In the genomic region with DNA sequence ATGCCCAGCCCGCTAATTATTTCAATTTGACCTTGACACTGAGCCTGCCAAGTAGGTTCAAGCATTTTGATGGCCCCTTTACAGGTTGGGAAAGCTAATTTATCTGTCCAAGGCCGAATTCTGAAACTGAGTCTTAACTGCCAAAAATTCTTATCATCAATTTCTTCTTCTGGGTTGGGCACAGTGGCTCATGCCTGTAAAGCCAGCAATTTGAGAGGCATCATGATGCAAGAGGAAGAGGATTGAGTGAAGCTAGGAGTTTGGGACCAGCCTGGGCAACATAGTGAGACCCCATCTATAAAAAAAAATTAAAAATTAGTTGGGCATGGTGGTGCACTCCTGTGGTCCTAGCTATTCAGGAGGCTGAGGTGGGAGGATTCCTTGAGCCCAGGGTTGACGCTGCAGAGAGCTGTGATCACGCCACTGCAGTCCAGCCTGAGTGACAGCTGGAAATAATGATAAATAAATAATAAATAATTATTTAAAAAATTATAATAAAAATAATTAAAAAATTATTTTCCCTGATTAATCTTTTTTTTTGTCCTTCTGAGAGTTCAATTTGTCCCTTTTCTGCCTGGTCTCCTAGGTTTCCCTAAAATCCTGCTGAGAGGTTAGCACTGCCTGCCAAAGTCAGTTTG, we compare ENCODE assay signal across 10 cellular contexts. TPM values are rescaled to one million over a fixed set of nuclear protein-coding genes. Genes with fewer than 3 reads are reported as not detected.
DNase-seq lines count a peak whose midpoint lies in the region; ATAC-seq and TF ChIP-seq lines count a peak whose summit lies in the region.
"Had no signal": no experiment of that assay in that cellular context is flagged by ENCODE, and none has a peak within 500 bp of the region (broad histone marks: within the 10 kb centered on the region; RNA-seq: fewer than 3 reads in every experiment).

No MANE protein-coding gene starts in this region.

- H2BK5ac ChIP-seq in trophoblast cell (ENCODE audit: low read depth, low read length, poor library complexity): peak overlapping the region; percentile 98

- H3K4me1 ChIP-seq in GM23248 (ENCODE audit: insufficient read depth) (peaks cover 47% of the 10 kb centered on the region), esophagus squamous epithelium (peaks cover 44 to 83% (median 69%) of the 10 kb centered on the region in 3 donors), trophoblast cell (ENCODE audit: control insufficient read depth in 1 of 2, insufficient read depth in 2 of 2, low read length in 2 of 2) (peaks cover 14% of the 10 kb centered on the region in 2 experiments)

- peak overlapping the region; percentile 100 for H2BK12ac ChIP-seq in trophoblast cell (ENCODE audit: low read length)

- peak overlapping the region; percentile 95 for H2AK5ac ChIP-seq in trophoblast cell (ENCODE audit: low read length)

- peak overlapping the region; percentile 97 for H4K91ac ChIP-seq in trophoblast cell (ENCODE audit: low read depth, low read length)

- peak overlapping the region; percentile 96 for H3K14ac ChIP-seq in trophoblast cell (ENCODE audit: low read length)

- H3K9ac ChIP-seq in GM23248 (peak overlapping the region; percentile 96), SK-N-MC (ENCODE audit: insufficient read length) (peak overlapping the region; percentile 98), trophoblast cell (ENCODE audit: low read length) (no peak overlapping the region)

- ATAC-seq in GM18867 (IDR thresholded peaks at IDR 0.05; ENCODE audit: unreplicated experiment): no peak

- TF ChIP-seq CTCF in esophagus squamous epithelium (IDR thresholded peaks at IDR 0.05): no peak

- H3K23ac ChIP-seq in trophoblast cell (ENCODE audit: low read length): no peak overlapping the region

- no peak overlapping the region for H4K12ac ChIP-seq in trophoblast cell (ENCODE audit: low read depth, low read length)

- H3K79me2 ChIP-seq in GM23248 (ENCODE audit: insufficient read depth) (peaks cover 16% of the 10 kb centered on the region), trophoblast cell (ENCODE audit: control insufficient read depth, insufficient read depth, low read length, poor library complexity) (peaks cover 23% of the 10 kb centered on the region)

- no peaks in the 10 kb centered on the region for H3K9me2 ChIP-seq in GM23248 (ENCODE audit: insufficient read depth)

- no peaks in the 10 kb centered on the region for H3K9me3 ChIP-seq in GM23248 (ENCODE audit: low read depth)
- no peaks in the 10 kb centered on the region for H3K9me3 ChIP-seq in SK-N-MC (ENCODE audit: low read depth, low read length)
- no peaks in the 10 kb centered on the region for H3K9me3 ChIP-seq in esophagus squamous epithelium
- no peaks in the 10 kb centered on the region for H3K9me3 ChIP-seq in trophoblast cell (ENCODE audit: insufficient read depth, low read depth, low read length)

- peak overlapping the region; percentile 85 for H3K18ac ChIP-seq in trophoblast cell (ENCODE audit: low read length)

- H3K79me1 ChIP-seq in trophoblast cell (ENCODE audit: low read length): peaks cover 41% of the 10 kb centered on the region

- H2AFZ ChIP-seq in GM23248 (peak overlapping the region; percentile 73), trophoblast cell (ENCODE audit: insufficient read depth, low read length, poor library complexity) (no peak overlapping the region)

- H3K4me2 ChIP-seq in GM23248 (ENCODE audit: unreplicated experiment) (peak overlapping the region; percentile 83), trophoblast cell (ENCODE audit: low read length) (peak overlapping the region; percentile 2)

- intact Hi-C loops in esophagus squamous epithelium (cut with DNase I): no loop called here

- WGBS in GM23248 (ENCODE audit: low coverage in 1 of 2, low lambda C conversion rate in 2 of 2, missing lambda C conversion rate in 2 of 2), 2 experiments: 66 to 70% methylated on average over 4 of the region's 4 CpGs
- WGBS in esophagus squamous epithelium, 2 donors: 57 to 62% methylated on average over 2 to 4 of the region's 4 CpGs
- no CpG with 5 or more reads among the region's 4 CpGs for WGBS in trophoblast cell (ENCODE audit: extremely low coverage, insufficient coverage, insufficient read length)

- H4K8ac ChIP-seq in trophoblast cell (ENCODE audit: low read depth, low read length): peak overlapping the region; percentile 83

- H3K4ac ChIP-seq in trophoblast cell (ENCODE audit: low read depth, low read length): peak overlapping the region; percentile 97

- in situ Hi-C loops in GM23248 (cut with MboI): no loop called here

- no peaks in the 10 kb centered on the region for H4K20me1 ChIP-seq in GM23248 (ENCODE audit: insufficient read depth)

- peak overlapping the region; percentile 96 for H2BK120ac ChIP-seq in trophoblast cell (ENCODE audit: insufficient read depth, low read length, poor library complexity)

- H3K36me3 ChIP-seq in GM23248 (ENCODE audit: low read depth) (no peaks in the 10 kb centered on the region), SK-N-MC (ENCODE audit: insufficient read depth, low read length) (peaks cover 24% of the 10 kb centered on the region), esophagus squamous epithelium (peaks cover 0 to 2% (median 0%) of the 10 kb centered on the region in 3 donors), trophoblast cell (ENCODE audit: control insufficient read depth in 1 of 2, insufficient read depth in 2 of 2, low read length in 2 of 2) (peaks cover 2 to 5% of the 10 kb centered on the region in 2 experiments)

- no peak for DNase-seq in GM23248
- no peak for DNase-seq in SK-N-MC (ENCODE audit: low read depth, low spot score)
- DNase-seq in esophagus squamous epithelium (lab: John Stamatoyannopoulos, UW): no peak
- DNase-seq in trophoblast cell: no peak
- no peak for DNase-seq in NCI-H446 (lab: John Stamatoyannopoulos, UW)
- DNase-seq in activated CD4-positive, CD25-positive, alpha-beta regulatory T cell treated with anti-CD3 and anti-CD28 coated beads, Interleukin-2, amount 50 U/mL, for 72 hours: no peak
- DNase-seq in stimulated activated CD4-positive, alpha-beta T cell treated with anti-CD3 and anti-CD28 coated beads, Interleukin-12 subunit alpha, Interleukin-12 subunit beta, amount 100 ng/mL, for 4 hours: no peak
- DNase-seq: SIG-M5; stimulated activated CD4-positive, alpha-beta T cell treated with anti-CD3 and anti-CD28 coated beads, Interleukin-4, amount 100 ng/mL, for 24 hours had no signal

- peaks cover 26% of the 10 kb centered on the region for H3F3A ChIP-seq in GM23248 (ENCODE audit: insufficient read depth)

- H3K27me3 ChIP-seq in GM23248 (replicated peaks; ENCODE audit: insufficient read depth) (no peaks in the 10 kb centered on the region), esophagus squamous epithelium (no peaks in the 10 kb centered on the region), trophoblast cell (ENCODE audit: insufficient read depth, low read length) (no peaks in the 10 kb centered on the region)

- H3K27ac ChIP-seq in GM23248 (peak overlapping the region; percentile 86), SK-N-MC (peak overlapping the region; percentile 98), esophagus squamous epithelium (peak overlapping the region; percentile 95 to 100 (median 99)), trophoblast cell (ENCODE audit: low read depth, low read length) (peak overlapping the region; percentile 61)

- no peak for TF ChIP-seq POLR2A in esophagus squamous epithelium (IDR thresholded peaks at IDR 0.05)

- H3K4me3 ChIP-seq in GM23248: no peak overlapping the region
- no peak overlapping the region; the same call in 1 of the 2 replicates for H3K4me3 ChIP-seq in SK-N-MC
- peak overlapping the region in 2 of 4 donors; percentile 61 to 89 for H3K4me3 ChIP-seq in esophagus squamous epithelium
- H3K4me3 ChIP-seq in trophoblast cell (ENCODE audit: low read depth, low read length): no peak overlapping the region

RNA-seq across cellular contexts. Expression of a gene that starts 1.3 kb away (rescaled TPM):
- 13.8 and 29.6 TPM in 2 replicates for total RNA-seq in GM23248 (2014; rRNA removed; shearing (Covaris generic))
- 13.8 and 14.6 TPM in 2 replicates for polyA plus RNA-seq in GM23248 (2016; fragmentation: Nextera tagmentation; extraction: Ambion mirVana)
- total RNA-seq in esophagus squamous epithelium: 100 to 1,000 TPM in 3 of 4 donors, 10 to 100 TPM in 1; 58.9 to 207 (median 149) TPM
- polyA plus RNA-seq in trophoblast cell (2013): 105 and 112 TPM in 2 replicates
